In genomic region chr12:45122776-45123380, GRCh38 we compare ENCODE assay signal across 8 cellular contexts.
A peak's percentile ranks its signal among the peaks of the same experiment; 100 is the strongest.
DNase-seq lines count a peak whose midpoint lies in the region; ATAC-seq, FAIRE-seq and TF ChIP-seq lines count a peak whose summit lies in the region.

No MANE protein-coding gene starts in this region.

- H3K4me2 ChIP-seq in MM.1S (ENCODE audit: low read depth, low read length) (no peak overlapping the region), GM12878 (ENCODE audit: control insufficient read depth, insufficient read depth) (no peak overlapping the region)

- BruUV-seq in GM12878 (replicated peaks; lab: Mats Ljungman, UMichigan): no TSS peak

- whole genome bisulfite sequencing in GM12878 (ENCODE audit: insufficient coverage, insufficient replicate concordance, low lambda C conversion rate, missing lambda C conversion rate): 46% methylated on average over 6 of the region's 6 CpGs

- DNase-seq in EL: peak; percentile 14
- peak; percentile 43 for DNase-seq in MM.1S
- DNase-seq in GM12878 (ENCODE audit: low read depth, low spot score): no peak
- peak; percentile 14 for DNase-seq in middle frontal gyrus (ENCODE audit: extremely low spot score, low spot score)
- no peak for DNase-seq in islet precursor cell
- DNase-seq in NCI-H2107 treated with DMSO at 0.1 percent for 48 hours (lab: John Stamatoyannopoulos, UW; ENCODE audit: unreplicated experiment): no peak

- RAD21 ChIA-PET in GM12878 (lab: Charles Lee; ENCODE audit: unreplicated experiment): no interaction called here

- no peak for FAIRE-seq in GM12878 (lab: Jason Lieb, UNC)

- H3K4me1 ChIP-seq in MM.1S (ENCODE audit: low read length) (no peaks in the 10 kb centered on the region), GM12878 (ENCODE audit: control insufficient read depth, insufficient read depth, low read length) (no peaks in the 10 kb centered on the region)

- in situ Hi-C loops in GM12878 (cut with MboI): no loop called here

- CTCF ChIA-PET in GM12878 (lab: Yijun Ruan, JAX): no interaction called here

- POLR2A ChIA-PET in GM12878 (lab: Charles Lee): no interaction called here

- H3K9ac ChIP-seq in MM.1S (ENCODE audit: low read length) (no peak overlapping the region), GM12878 (ENCODE audit: control insufficient read depth, insufficient read depth, low read length) (no peak overlapping the region)

- H3F3A ChIP-seq in MM.1S (ENCODE audit: insufficient read depth, low read length): no peaks in the 10 kb centered on the region

- H3K27me3 ChIP-seq in MM.1S (replicated peaks; ENCODE audit: insufficient read depth, low read length): no peaks in the 10 kb centered on the region
- no peaks in the 10 kb centered on the region for H3K27me3 ChIP-seq in GM12878 (replicated peaks in 1 of 2; ENCODE audit: control insufficient read depth in 2 of 2, insufficient read depth in 2 of 2, low read length in 1 of 2)

- H3K27ac ChIP-seq in MM.1S (ENCODE audit: low read length) (no peak overlapping the region), GM12878 (ENCODE audit: control insufficient read depth, insufficient read depth) (no peak overlapping the region)

- H4K20me1 ChIP-seq in MM.1S (ENCODE audit: insufficient read depth, low read length): no peaks in the 10 kb centered on the region
- H4K20me1 ChIP-seq in GM12878 (ENCODE audit: control insufficient read depth, insufficient read depth): no peaks in the 10 kb centered on the region

- no peaks in the 10 kb centered on the region for H3K36me3 ChIP-seq in MM.1S (replicated peaks; ENCODE audit: insufficient read depth, low read length)
- H3K36me3 ChIP-seq in GM12878 (ENCODE audit: control insufficient read depth in 2 of 2, insufficient read depth in 2 of 2, low read length in 1 of 2): no peaks in the 10 kb centered on the region

- TF ChIP-seq RAD21 in GM12878 (IDR thresholded peaks at IDR 0.05; ENCODE audit: insufficient read depth, low read depth, low read length): peak; percentile 26; the same call in 1 of the 2 replicates

- ATAC-seq in GM12878: no peak
- ATAC-seq in GM21619 (IDR thresholded peaks at IDR 0.05; ENCODE audit: unreplicated experiment): no peak
- no peak for ATAC-seq in HG02759 (IDR thresholded peaks at IDR 0.05; ENCODE audit: unreplicated experiment)

- SMC1A ChIA-PET in GM12878 (lab: Charles Lee; ENCODE audit: uncharacterized antibody, unreplicated experiment): interaction anchor here (2.5 kb wide), 1 partner anchor 11 kb away, joined by 7 read pairs; no protein-coding TSS in a partner anchor

- H3K4me3 ChIP-seq in MM.1S (ENCODE audit: low read length) (no peak overlapping the region), GM12878 (no peak overlapping the region)

- H3K79me2 ChIP-seq in MM.1S (ENCODE audit: low read length) (no peaks in the 10 kb centered on the region), GM12878 (ENCODE audit: control insufficient read depth, insufficient read depth, low read length) (no peaks in the 10 kb centered on the region)

- intact Hi-C loops in GM12878 (cut with micrococcal nuclease; ENCODE audit: unreplicated experiment): no loop called here

- H3K9me3 ChIP-seq in MM.1S (replicated peaks; ENCODE audit: insufficient read depth, low read length) (no peaks in the 10 kb centered on the region), GM12878 (replicated peaks; ENCODE audit: control insufficient read depth, insufficient read depth, low read length) (no peaks in the 10 kb centered on the region)

- TF ChIP-seq EP300 in GM12878 (IDR thresholded peaks at IDR 0.05; ENCODE audit: borderline replicate concordance in 1 of 2, control insufficient read depth in 1 of 2, low read depth in 2 of 2, low read length in 2 of 2): no peak

- no peak overlapping the region for H2AFZ ChIP-seq in MM.1S (ENCODE audit: low read length)
- no peak overlapping the region for H2AFZ ChIP-seq in GM12878 (ENCODE audit: control insufficient read depth, low read depth, low read length)

- TF ChIP-seq CTCF in MM.1S (IDR thresholded peaks at IDR 0.05; ENCODE audit: low read length) (peak; percentile 31), GM12878 (IDR thresholded peaks at IDR 0.05 in 2 of 3, conservative IDR thresholded peaks at IDR 0.05 in 1 of 3; ENCODE audit: control insufficient read depth in 2 of 3, extremely low read depth in 1 of 3, insufficient read depth in 1 of 3, low read depth in 3 of 3, low read length in 3 of 3) (peak in 1 of 3 experiments; percentile 31; a peak in 2 of 6 replicates)

- no peak for TF ChIP-seq POLR2A in GM12878 (IDR thresholded peaks at IDR 0.05; ENCODE audit: low read depth, low read length)

- no peaks in the 10 kb centered on the region for H3K9me2 ChIP-seq in MM.1S (replicated peaks; ENCODE audit: insufficient read depth, low read length)

TF ChIP-seq in GM12878, 131 proteins besides CTCF, POLR2A, EP300 and RAD21:
- no peak for TF ChIP-seq NR2C2 (IDR thresholded peaks at IDR 0.05; ENCODE audit: borderline replicate concordance, control insufficient read depth, insufficient read length, low read depth)
- no peak for TF ChIP-seq CEBPB (IDR thresholded peaks at IDR 0.05; ENCODE audit: borderline replicate concordance in 1 of 2, low read depth in 2 of 2, low read length in 2 of 2)
- no peak for TF ChIP-seq ZNF274 (IDR thresholded peaks at IDR 0.05; ENCODE audit: insufficient read depth, insufficient read length)
- TF ChIP-seq MAX (IDR thresholded peaks at IDR 0.05; ENCODE audit: low read depth, low read length): no peak
- no peak for TF ChIP-seq CBX3 (IDR thresholded peaks at IDR 0.05; ENCODE audit: borderline replicate concordance, low read depth)
- TF ChIP-seq CREB1 (IDR thresholded peaks at IDR 0.05; ENCODE audit: low read depth): no peak
- TF ChIP-seq CBX5 (IDR thresholded peaks at IDR 0.05; ENCODE audit: low read depth): no peak
- no peak for TF ChIP-seq HSF1 (IDR thresholded peaks at IDR 0.05; ENCODE audit: low read depth, low read length)
- no peak for TF ChIP-seq IRF4 (IDR thresholded peaks at IDR 0.05; ENCODE audit: low read depth, low read length)
- TF ChIP-seq BMI1 (IDR thresholded peaks at IDR 0.05; ENCODE audit: borderline replicate concordance): no peak
- no peak for TF ChIP-seq BACH1 (IDR thresholded peaks at IDR 0.05; ENCODE audit: borderline replicate concordance)
- TF ChIP-seq CREM (IDR thresholded peaks at IDR 0.05; ENCODE audit: low read depth): no peak
- TF ChIP-seq EGR1 (IDR thresholded peaks at IDR 0.05; ENCODE audit: borderline replicate concordance in 1 of 2, low read depth in 2 of 2, low read length in 2 of 2): no peak
- no peak for TF ChIP-seq ASH2L (IDR thresholded peaks at IDR 0.05; ENCODE audit: borderline replicate concordance, low read depth)
- TF ChIP-seq SPI1 (IDR thresholded peaks at IDR 0.05; ENCODE audit: borderline replicate concordance, insufficient read depth, low read depth, low read length): no peak
- no peak for TF ChIP-seq MEF2A (IDR thresholded peaks at IDR 0.05; ENCODE audit: insufficient read depth, low read depth, low read length)
- no peak for TF ChIP-seq RELA (IDR thresholded peaks at IDR 0.05; ENCODE audit: borderline replicate concordance, partially characterized antibody)
- TF ChIP-seq NFIC (IDR thresholded peaks at IDR 0.05; ENCODE audit: low read depth, low read length): no peak

Comparison
In these comparisons a context has a peak if more than half of its experiments do, and no peak if none do; other contexts are left out.
1. DNase-seq: peak in EL (single experiment), MM.1S (single experiment) and middle frontal gyrus (single experiment); none in GM12878 (single experiment), islet precursor cell (single experiment) and NCI-H2107 treated with DMSO at 0.1 percent for 48 hours (single experiment).